1 cellular context compared by ENCODE assay signal in the genomic region with DNA sequence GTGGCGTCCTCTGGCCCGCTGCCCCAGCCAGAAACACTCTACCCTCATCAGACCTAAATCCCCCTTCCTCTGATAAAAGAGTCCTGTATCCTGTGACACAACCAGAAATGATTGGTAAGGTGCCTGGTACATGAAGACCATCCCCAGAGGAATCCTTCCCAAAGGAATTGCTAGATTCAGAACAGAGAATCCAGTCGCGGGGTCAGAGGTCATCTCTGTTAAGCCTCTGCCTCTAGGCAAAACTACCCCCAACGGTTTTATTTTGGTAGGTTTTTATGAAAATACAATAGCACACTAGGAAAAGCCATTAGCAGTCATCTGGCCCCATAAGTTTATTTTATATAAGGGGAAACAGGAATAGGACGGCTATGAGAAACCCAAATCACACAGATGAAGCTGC.
TF ChIP-seq lines count a peak whose summit lies in the region.

No MANE protein-coding gene starts in this region.

TF ChIP-seq in GM12878, 131 proteins besides CTCF, POLR2A, EP300 and RAD21:
- TF ChIP-seq, protein P1, sequence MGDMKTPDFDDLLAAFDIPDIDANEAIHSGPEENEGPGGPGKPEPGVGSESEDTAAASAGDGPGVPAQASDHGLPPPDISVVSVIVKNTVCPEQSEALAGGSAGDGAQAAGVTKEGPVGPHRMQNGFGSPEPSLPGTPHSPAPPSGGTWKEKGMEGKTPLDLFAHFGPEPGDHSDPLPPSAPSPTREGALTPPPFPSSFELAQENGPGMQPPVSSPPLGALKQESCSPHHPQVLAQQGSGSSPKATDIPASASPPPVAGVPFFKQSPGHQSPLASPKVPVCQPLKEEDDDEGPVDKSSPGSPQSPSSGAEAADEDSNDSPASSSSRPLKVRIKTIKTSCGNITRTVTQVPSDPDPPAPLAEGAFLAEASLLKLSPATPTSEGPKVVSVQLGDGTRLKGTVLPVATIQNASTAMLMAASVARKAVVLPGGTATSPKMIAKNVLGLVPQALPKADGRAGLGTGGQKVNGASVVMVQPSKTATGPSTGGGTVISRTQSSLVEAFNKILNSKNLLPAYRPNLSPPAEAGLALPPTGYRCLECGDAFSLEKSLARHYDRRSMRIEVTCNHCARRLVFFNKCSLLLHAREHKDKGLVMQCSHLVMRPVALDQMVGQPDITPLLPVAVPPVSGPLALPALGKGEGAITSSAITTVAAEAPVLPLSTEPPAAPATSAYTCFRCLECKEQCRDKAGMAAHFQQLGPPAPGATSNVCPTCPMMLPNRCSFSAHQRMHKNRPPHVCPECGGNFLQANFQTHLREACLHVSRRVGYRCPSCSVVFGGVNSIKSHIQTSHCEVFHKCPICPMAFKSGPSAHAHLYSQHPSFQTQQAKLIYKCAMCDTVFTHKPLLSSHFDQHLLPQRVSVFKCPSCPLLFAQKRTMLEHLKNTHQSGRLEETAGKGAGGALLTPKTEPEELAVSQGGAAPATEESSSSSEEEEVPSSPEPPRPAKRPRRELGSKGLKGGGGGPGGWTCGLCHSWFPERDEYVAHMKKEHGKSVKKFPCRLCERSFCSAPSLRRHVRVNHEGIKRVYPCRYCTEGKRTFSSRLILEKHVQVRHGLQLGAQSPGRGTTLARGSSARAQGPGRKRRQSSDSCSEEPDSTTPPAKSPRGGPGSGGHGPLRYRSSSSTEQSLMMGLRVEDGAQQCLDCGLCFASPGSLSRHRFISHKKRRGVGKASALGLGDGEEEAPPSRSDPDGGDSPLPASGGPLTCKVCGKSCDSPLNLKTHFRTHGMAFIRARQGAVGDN (IDR thresholded peaks at IDR 0.05), result no peak
- TF ChIP-seq RELA (IDR thresholded peaks at IDR 0.05; ENCODE audit: borderline replicate concordance, partially characterized antibody) (no peak), NFIC (IDR thresholded peaks at IDR 0.05; ENCODE audit: low read depth, low read length) (no peak), BRCA1 (IDR thresholded peaks at IDR 0.05; ENCODE audit: low read depth, low read length) (no peak), FOXM1 (IDR thresholded peaks at IDR 0.05; ENCODE audit: low read depth, low read length) (no peak), SREBF1 (IDR thresholded peaks at IDR 0.05; ENCODE audit: low read length) (no peak), NBN (IDR thresholded peaks at IDR 0.05) (no peak), NR2C1 (IDR thresholded peaks at IDR 0.05) (0 out of 2 replicates have a peak, but pooled peaks have one; percentile 13)
- TF ChIP-seq, protein P2, sequence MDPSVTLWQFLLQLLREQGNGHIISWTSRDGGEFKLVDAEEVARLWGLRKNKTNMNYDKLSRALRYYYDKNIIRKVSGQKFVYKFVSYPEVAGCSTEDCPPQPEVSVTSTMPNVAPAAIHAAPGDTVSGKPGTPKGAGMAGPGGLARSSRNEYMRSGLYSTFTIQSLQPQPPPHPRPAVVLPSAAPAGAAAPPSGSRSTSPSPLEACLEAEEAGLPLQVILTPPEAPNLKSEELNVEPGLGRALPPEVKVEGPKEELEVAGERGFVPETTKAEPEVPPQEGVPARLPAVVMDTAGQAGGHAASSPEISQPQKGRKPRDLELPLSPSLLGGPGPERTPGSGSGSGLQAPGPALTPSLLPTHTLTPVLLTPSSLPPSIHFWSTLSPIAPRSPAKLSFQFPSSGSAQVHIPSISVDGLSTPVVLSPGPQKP (IDR thresholded peaks at IDR 0.05; ENCODE audit: low read depth, low read length), result no peak
